ENCODE assay signal across 8 cellular contexts in the genomic region with DNA sequence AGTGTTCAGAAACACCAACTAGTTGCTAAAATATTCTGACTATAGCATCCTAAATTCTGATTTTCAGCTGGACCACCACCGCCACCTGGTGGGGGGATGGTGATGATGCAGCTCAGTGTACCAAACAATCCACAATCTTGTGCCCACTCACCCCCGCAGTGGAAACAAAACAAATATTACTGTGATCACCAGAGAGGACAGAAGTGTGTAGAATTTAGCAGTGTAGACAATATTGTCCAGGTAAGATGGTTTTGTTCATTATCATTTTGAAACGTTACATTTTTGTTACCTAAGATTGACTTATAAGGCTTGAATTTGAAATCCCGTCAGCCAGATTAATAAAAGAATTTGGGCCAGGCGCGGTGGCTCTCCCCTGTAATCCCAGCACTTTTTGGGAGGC. TPM values are rescaled to one million over a fixed set of nuclear protein-coding genes. Genes with fewer than 3 reads are reported as not detected.
DNase-seq lines count a peak whose midpoint lies in the region; ATAC-seq, FAIRE-seq and TF ChIP-seq lines count a peak whose summit lies in the region.

No MANE protein-coding gene starts in this region.

- H3K36me3 ChIP-seq in BJ (ENCODE audit: control insufficient read depth, insufficient read depth, low read length) (no peaks in the 10 kb centered on the region), HepG2 (replicated peaks in 1 of 2; ENCODE audit: control insufficient read depth in 1 of 2, insufficient read depth in 2 of 2, low read length in 2 of 2) (peaks cover 2 to 15% of the 10 kb centered on the region in 2 experiments; a peak in 4 of 5 replicates)

- no peak overlapping the region for H2AFZ ChIP-seq in HepG2 (ENCODE audit: low read length)

- intact Hi-C loops in activated CD4-positive, alpha-beta T cell treated with anti-CD3 and anti-CD28 coated beads for 36 hours (cut with DNase I, micrococcal nuclease): loop anchor here (1.0 to 10.0 kb wide), 4 partner anchors 175 to 721 kb away; a partner anchor contains a TSS
- intact Hi-C loops in HepG2 (cut with micrococcal nuclease; ENCODE audit: unreplicated experiment): loop anchor here (1.0 kb wide), 4 partner anchors 179 to 721 kb away; a partner anchor contains a TSS

- no TSS peak for BruUV-seq in HepG2 (replicated peaks; lab: Mats Ljungman, UMichigan)

- no peaks in the 10 kb centered on the region for H3K27me3 ChIP-seq in BJ (ENCODE audit: control insufficient read depth, insufficient read depth, low read length)
- no peaks in the 10 kb centered on the region for H3K27me3 ChIP-seq in HepG2 (ENCODE audit: control insufficient read depth in 1 of 2, insufficient read depth in 2 of 2, low read length in 2 of 2)

- WGBS in HepG2 (ENCODE audit: low lambda C conversion rate): 69% methylated on average over 6 of the region's 6 CpGs

- no peak for TF ChIP-seq EP300 in HepG2 (IDR thresholded peaks at IDR 0.05; ENCODE audit: low read depth in 2 of 2, low read length in 2 of 2)
- TF ChIP-seq EP300 in HepG2 (CRISPR knock-in tag; IDR thresholded peaks at IDR 0.05; ENCODE audit: borderline replicate concordance): no peak

- H3K36me3 Mint-ChIP-seq in activated CD4-positive, alpha-beta T cell treated with anti-CD3 and anti-CD28 coated beads for 36 hours (ENCODE audit: low read depth): peaks cover 12% of the 10 kb centered on the region

- H3K4me3 ChIP-seq in BJ (ENCODE audit: low read depth, low read length) (no peak overlapping the region), HepG2 (replicated peaks in 1 of 3; ENCODE audit: insufficient read depth in 1 of 3, low read depth in 2 of 3, low read length in 3 of 3) (no peak overlapping the region)

- no peak overlapping the region for H3K27ac ChIP-seq in HepG2 (ENCODE audit: extremely low read length, insufficient read depth, low read length)

- no peak for DNase-seq in BJ (ENCODE audit: low read depth)
- peak; percentile 33 for DNase-seq in GM19240 (ENCODE audit: insufficient read length, low spot score)
- peak; percentile 27 for DNase-seq in NCI-H1105 (lab: John Stamatoyannopoulos, UW)
- peak; percentile 84 for DNase-seq in activated CD4-positive, alpha-beta T cell treated with anti-CD3 and anti-CD28 coated beads for 36 hours
- DNase-seq in cerebellum (ENCODE audit: low spot score): peak; percentile 55
- DNase-seq in HepG2 (ENCODE audit: low spot score): peak; percentile 44
- DNase-seq in stimulated activated CD4-positive, alpha-beta T cell treated with anti-CD3 and anti-CD28 coated beads, TNF-alpha, amount 100 ng/mL, for 24 hours (ENCODE audit: low read depth in 3 of 3): peak; percentile 46 to 67 (median 51)

- H3K27me3 Mint-ChIP-seq in activated CD4-positive, alpha-beta T cell treated with anti-CD3 and anti-CD28 coated beads for 36 hours: no peaks in the 10 kb centered on the region

- no peak overlapping the region for H3K4me3 Mint-ChIP-seq in activated CD4-positive, alpha-beta T cell treated with anti-CD3 and anti-CD28 coated beads for 36 hours

- H3K4me1 ChIP-seq in HepG2 (ENCODE audit: insufficient read depth, low read length): no peaks in the 10 kb centered on the region

- peak; percentile 94 for FAIRE-seq in HepG2 (lab: Jason Lieb, UNC)

- peak; percentile 74 for ATAC-seq in activated CD4-positive, alpha-beta T cell treated with anti-CD3 and anti-CD28 coated beads for 36 hours
- peak; percentile 87 for ATAC-seq in HepG2
- ATAC-seq in GM21447 (IDR thresholded peaks at IDR 0.05; ENCODE audit: unreplicated experiment): no peak

- no peaks in the 10 kb centered on the region for H4K20me1 ChIP-seq in HepG2 (ENCODE audit: insufficient read depth, low read length)

- CTCF ChIA-PET in BJ (lab: Yijun Ruan, JAX): interaction anchor here (0.6 to 6.6 kb wide), 27 partner anchors 9 to 732 kb away, joined by 3 to 82 read pairs (median 4); a partner anchor contains a TSS
- CTCF ChIA-PET in activated CD4-positive, alpha-beta T cell treated with anti-CD3 and anti-CD28 coated beads for 36 hours (lab: Charles Lee): interaction anchor here (0.6 to 3.5 kb wide), 40 partner anchors 10 to 1049 kb away, joined by 3 to 54 read pairs (median 4); a partner anchor contains a TSS
- CTCF ChIA-PET in HepG2 (lab: Yijun Ruan, JAX; ENCODE audit: low intra/inter-chr PET ratio, low total read pairs): interaction anchor here (0.6 to 1.9 kb wide), 4 partner anchors 235 to 721 kb away, joined by 3 to 27 read pairs (median 13); no protein-coding TSS in a partner anchor

- H3K4me2 ChIP-seq in HepG2 (ENCODE audit: low read depth, low read length): no peak overlapping the region

- peak; percentile 77 for TF ChIP-seq RAD21 in HepG2 (CRISPR knock-in tag; IDR thresholded peaks at IDR 0.05)

- no peak for TF ChIP-seq POLR2A in HepG2 (IDR thresholded peaks at IDR 0.05; ENCODE audit: insufficient read depth in 1 of 2, low read depth in 2 of 2, low read length in 2 of 2)

- no peaks in the 10 kb centered on the region for H3K4me1 Mint-ChIP-seq in activated CD4-positive, alpha-beta T cell treated with anti-CD3 and anti-CD28 coated beads for 36 hours

- H3K79me2 ChIP-seq in HepG2 (ENCODE audit: insufficient read depth, low read length): no peaks in the 10 kb centered on the region

- no peak overlapping the region for H3K9ac ChIP-seq in HepG2 (ENCODE audit: insufficient read depth, low read depth, low read length)

- H3K9me3 Mint-ChIP-seq in activated CD4-positive, alpha-beta T cell treated with anti-CD3 and anti-CD28 coated beads for 36 hours (ENCODE audit: low read depth): no peaks in the 10 kb centered on the region

- POLR2A ChIA-PET in BJ (lab: Charles Lee) (no interaction called here), HepG2 (lab: Yijun Ruan, JAX) (interaction anchor here (1.4 kb wide), 1 partner anchor 179 kb away, joined by 7 read pairs; a partner anchor contains a TSS)
- POLR2A ChIA-PET in activated CD4-positive, alpha-beta T cell treated with anti-CD3 and anti-CD28 coated beads for 36 hours (lab: Charles Lee): interaction anchor here (0.6 kb wide), 1 partner anchor 219 kb away, joined by 3 read pairs; no protein-coding TSS in a partner anchor

- no peak overlapping the region for H3K27ac Mint-ChIP-seq in activated CD4-positive, alpha-beta T cell treated with anti-CD3 and anti-CD28 coated beads for 36 hours

- TF ChIP-seq CTCF in BJ (IDR thresholded peaks at IDR 0.05; ENCODE audit: insufficient read depth, low read depth, low read length): peak; percentile 92
- TF ChIP-seq CTCF in HepG2 (CRISPR knock-in tag; IDR thresholded peaks at IDR 0.05): peak; percentile 90

- H3K9me3 ChIP-seq in HepG2 (ENCODE audit: low read length): no peaks in the 10 kb centered on the region

- in situ Hi-C loops in HepG2 (cut with HindIII; ENCODE audit: extremely low pct_ligation_motif_present, low pct_unique_long_range_greater_than_20kb): loop anchor here (5.0 kb wide), 1 partner anchor 238 kb away; no protein-coding TSS in a partner anchor

TF ChIP-seq in HepG2, 621 proteins besides CTCF, POLR2A, EP300 and RAD21 (continues in another document):
- TF ChIP-seq ZNF329 (CRISPR knock-in tag; IDR thresholded peaks at IDR 0.05; ENCODE audit: low read depth) (no peak), KLF16 (CRISPR knock-in tag; IDR thresholded peaks at IDR 0.05) (0 out of 4 replicates have a peak, but pooled peaks of 1 of the 2 experiments have one; percentile 30), SOX5 (CRISPR knock-in tag; IDR thresholded peaks at IDR 0.05; ENCODE audit: borderline replicate concordance) (no peak), ZIK1 (CRISPR knock-in tag; IDR thresholded peaks at IDR 0.05; ENCODE audit: borderline replicate concordance, low read depth) (no peak), CREM (IDR thresholded peaks at IDR 0.05) (no peak), CREM (CRISPR knock-in tag; IDR thresholded peaks at IDR 0.05) (no peak)
- TF ChIP-seq, protein P1, sequence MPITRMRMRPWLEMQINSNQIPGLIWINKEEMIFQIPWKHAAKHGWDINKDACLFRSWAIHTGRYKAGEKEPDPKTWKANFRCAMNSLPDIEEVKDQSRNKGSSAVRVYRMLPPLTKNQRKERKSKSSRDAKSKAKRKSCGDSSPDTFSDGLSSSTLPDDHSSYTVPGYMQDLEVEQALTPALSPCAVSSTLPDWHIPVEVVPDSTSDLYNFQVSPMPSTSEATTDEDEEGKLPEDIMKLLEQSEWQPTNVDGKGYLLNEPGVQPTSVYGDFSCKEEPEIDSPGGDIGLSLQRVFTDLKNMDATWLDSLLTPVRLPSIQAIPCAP (CRISPR knock-in tag; IDR thresholded peaks at IDR 0.05; ENCODE audit: low read depth): no peak

RNA-seq across cellular contexts. Expression of a gene that starts 31.7 kb away (rescaled TPM):
- 51.1 and 75.6 TPM in 2 replicates for polyA plus RNA-seq in BJ (2011; rRNA removed)
- 28.0 and 34.0 TPM in 2 replicates for polyA minus RNA-seq in BJ (2011; rRNA and poly(A)+ RNA removed)
- total RNA-seq in activated CD4-positive, alpha-beta T cell treated with anti-CD3 and anti-CD28 coated beads for 36 hours: 100 to 1,000 TPM in 1 of 2 experiments, 10 to 100 TPM in 1; 97.0 to 104 TPM
- total RNA-seq in cerebellum: 80.9 TPM
- 74.2 and 75.1 TPM in 2 replicates for total RNA-seq in HepG2 (2016; rRNA removed; fragmentation: Illumina TruSeq; extraction: Trizol)
- total RNA-seq in HepG2 (2016; cell fraction: cytosol; rRNA removed; fragmentation: Illumina TruSeq; extraction: Trizol; ENCODE audit: low read depth): 40.4 and 45.3 TPM in 2 replicates
- 70.5 and 71.1 TPM in 2 replicates for total RNA-seq in HepG2 (2016; cell fraction: insoluble cytoplasmic fraction; rRNA removed; fragmentation: Illumina TruSeq; extraction: Trizol)
- 29.8 and 34.0 TPM in 2 replicates for total RNA-seq in HepG2 (2016; cell fraction: membrane; rRNA removed; fragmentation: Illumina TruSeq; extraction: Trizol)
- 141 and 154 TPM in 2 replicates for total RNA-seq in HepG2 (2016; cell fraction: nucleus; rRNA removed; fragmentation: Illumina TruSeq; extraction: Trizol)
- polyA plus RNA-seq in HepG2 (2011; rRNA removed): 85.3 and 104 TPM in 2 replicates
- polyA plus RNA-seq in HepG2 (2011; cell fraction: cytosol; rRNA removed): 22.4 and 39.6 TPM in 2 replicates
- 94.4 and 115 TPM in 2 replicates for polyA plus RNA-seq in HepG2 (2011; cell fraction: nucleus; rRNA removed)
- 80.1 and 83.5 TPM in 2 replicates for polyA plus RNA-seq in HepG2 (2012)
- polyA plus RNA-seq in HepG2 (2016; cell fraction: cytosol; fragmentation: Illumina TruSeq; extraction: Trizol; ENCODE audit: low read depth): 3.6 and 4.1 TPM in 2 replicates
- polyA plus RNA-seq in HepG2 (2016; cell fraction: insoluble cytoplasmic fraction; fragmentation: Illumina TruSeq; extraction: Trizol; ENCODE audit: low read depth): 91.1 and 96.1 TPM in 2 replicates
- polyA plus RNA-seq in HepG2 (2016; cell fraction: membrane; fragmentation: Illumina TruSeq; extraction: Trizol; ENCODE audit: low read depth): 11.3 and 13.5 TPM in 2 replicates
- 269 and 273 TPM in 2 replicates for polyA plus RNA-seq in HepG2 (2016; cell fraction: nucleus; fragmentation: Illumina TruSeq; extraction: Trizol; ENCODE audit: insufficient read depth, low read depth)
- polyA minus RNA-seq in HepG2 (2011; rRNA and poly(A)+ RNA removed; ENCODE audit: low replicate concordance): 22.1 and 48.2 TPM in 2 replicates
- polyA minus RNA-seq in HepG2 (2011; cell fraction: cytosol; rRNA and poly(A)+ RNA removed): 52.9 and 56.1 TPM in 2 replicates
- 189 and 224 TPM in 2 replicates for polyA minus RNA-seq in HepG2 (2011; cell fraction: nucleus; rRNA and poly(A)+ RNA removed)
